Comparison of ENCODE assay signal across 9 cellular contexts in genomic region chr10:78964952-78965633, GRCh38.
A peak's percentile ranks its signal among the peaks of the same experiment; 100 is the strongest.
DNase-seq lines count a peak whose midpoint lies in the region; ATAC-seq, FAIRE-seq and TF ChIP-seq lines count a peak whose summit lies in the region.
"Had no signal": no experiment of that assay in that cellular context is flagged by ENCODE, and none has a peak within 500 bp of the region (broad histone marks: within the 10 kb centered on the region; RNA-seq: fewer than 3 reads in every experiment).

No MANE protein-coding gene starts in this region.

- DNase-seq in HK-2 (ENCODE audit: unreplicated experiment): peak; percentile 91
- DNase-seq in RWPE2 (ENCODE audit: low spot score): peak; percentile 85
- DNase-seq in frontal cortex (ENCODE audit: low spot score in 2 of 2): peak; percentile 65 to 70
- peak; percentile 87 for DNase-seq in retinal pigment epithelial cell (ENCODE audit: low read depth)
- DNase-seq in osteoblast (ENCODE audit: insufficient read length, low spot score, missing footprints): no peak
- no peak for DNase-seq in GM20000 (ENCODE audit: low spot score)
- DNase-seq: activated CD8-positive, alpha-beta T cell treated with anti-CD3 and anti-CD28 coated beads, Interleukin-2, amount 10 ng/mL, durations not matched to agents 7 days and 5 days had no signal

- no peaks in the 10 kb centered on the region for H4K20me1 ChIP-seq in osteoblast (ENCODE audit: insufficient read depth, low read length)

- no peak overlapping the region for H3K4me2 ChIP-seq in osteoblast (ENCODE audit: insufficient read depth, low read length)

- ATAC-seq in RWPE2 (ENCODE audit: low read depth) (peak; percentile 77), HG02759 (IDR thresholded peaks at IDR 0.05; ENCODE audit: unreplicated experiment) (no peak), GM21515 (IDR thresholded peaks at IDR 0.05; ENCODE audit: unreplicated experiment) (no peak)
- ATAC-seq: activated CD8-positive, alpha-beta T cell treated with anti-CD3 and anti-CD28 coated beads, Interleukin-2, amount 10 ng/mL, durations not matched to agents 7 days and 5 days had no signal

- H3K9me3 ChIP-seq in RWPE2 (ENCODE audit: severe bottlenecking) (no peaks in the 10 kb centered on the region), osteoblast (ENCODE audit: low read depth, low read length) (no peaks in the 10 kb centered on the region)

- H3K36me3 ChIP-seq in RWPE2 (ENCODE audit: low read depth) (no peaks in the 10 kb centered on the region), osteoblast (ENCODE audit: insufficient read depth, low read length) (no peaks in the 10 kb centered on the region)

- H3K27ac ChIP-seq in RWPE2 (ENCODE audit: poor library complexity, severe bottlenecking): peak overlapping the region; percentile 28
- no peak overlapping the region for H3K27ac ChIP-seq in osteoblast (ENCODE audit: low read depth, low read length)

- FAIRE-seq in frontal cortex (lab: Jason Lieb, UNC): no peak

- peaks cover 19% of the 10 kb centered on the region for H3K4me1 ChIP-seq in RWPE2 (ENCODE audit: insufficient read depth, poor library complexity, severe bottlenecking)
- H3K4me1 ChIP-seq in osteoblast (ENCODE audit: insufficient read depth, low read length): peaks cover 16% of the 10 kb centered on the region

- H3K79me2 ChIP-seq in osteoblast (ENCODE audit: insufficient read depth, low read length): no peaks in the 10 kb centered on the region

- no peak overlapping the region for H3K4me3 ChIP-seq in RWPE2 (ENCODE audit: severe bottlenecking)
- H3K4me3 ChIP-seq in retinal pigment epithelial cell (ENCODE audit: low read length): no peak overlapping the region
- H3K4me3 ChIP-seq in osteoblast (ENCODE audit: insufficient read depth, low read length): no peak overlapping the region

- TF ChIP-seq CTCF in RWPE2 (IDR thresholded peaks at IDR 0.05; ENCODE audit: poor library complexity, severe bottlenecking) (no peak), retinal pigment epithelial cell (conservative IDR thresholded peaks at IDR 0.05; ENCODE audit: low read depth, low read length) (no peak), osteoblast (IDR thresholded peaks at IDR 0.05; ENCODE audit: extremely low read depth, low read depth, low read length) (no peak), GM20000 (IDR thresholded peaks at IDR 0.05; ENCODE audit: extremely low read depth, missing control alignments) (no peak)

- H2AFZ ChIP-seq in osteoblast (ENCODE audit: low read length): no peak overlapping the region

- no peaks in the 10 kb centered on the region for H3K27me3 ChIP-seq in RWPE2 (ENCODE audit: insufficient read depth, poor library complexity, severe bottlenecking)
- H3K27me3 ChIP-seq in osteoblast (ENCODE audit: insufficient read depth, low read length): no peaks in the 10 kb centered on the region

Comparison
In these comparisons a context has a peak if more than half of its experiments do, and no peak if none do; other contexts are left out.
1. DNase-seq: peak in HK-2 (single experiment), RWPE2 (single experiment), frontal cortex (2 of 2) and retinal pigment epithelial cell (single experiment); none in osteoblast (single experiment) and GM20000 (single experiment).